ENCODE assay signal across 25 cellular contexts in the genomic region with DNA sequence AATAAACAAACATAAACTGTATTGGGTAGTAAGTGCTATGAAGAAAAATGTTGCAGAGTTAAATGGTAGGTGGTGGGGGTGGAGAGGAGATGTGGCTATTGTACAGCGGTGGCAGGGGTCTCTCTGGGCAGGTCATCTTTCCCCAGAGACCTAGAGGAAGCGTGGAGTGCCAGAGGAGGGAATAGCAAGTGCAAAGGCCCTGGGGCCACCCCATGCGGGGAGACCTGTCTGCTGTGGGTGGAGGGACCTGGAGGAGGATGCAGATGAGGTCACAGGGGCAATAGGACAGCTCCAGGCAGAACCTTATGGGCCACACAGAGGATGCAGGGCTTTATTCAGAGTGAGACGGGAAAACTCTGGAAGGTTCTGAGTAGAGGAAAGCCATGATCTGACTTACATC. TPM values are rescaled to one million over a fixed set of nuclear protein-coding genes. Genes with fewer than 3 reads are reported as not detected.
A peak's percentile ranks its signal among the peaks of the same experiment; 100 is the strongest.
DNase-seq lines count a peak whose midpoint lies in the region; ATAC-seq, FAIRE-seq and TF ChIP-seq lines count a peak whose summit lies in the region.
"Had no signal": no experiment of that assay in that cellular context is flagged by ENCODE, and none has a peak within 500 bp of the region (broad histone marks: within the 10 kb centered on the region; RNA-seq: fewer than 3 reads in every experiment).

No MANE protein-coding gene starts in this region.

- POLR2A ChIA-PET in activated CD4-positive, alpha-beta memory T cell treated with anti-CD3 and anti-CD28 coated beads, Interleukin-2, amount 10 ng/mL, durations not matched to agents 7 days and 5 days (lab: Charles Lee): interaction anchor here (1.3 kb wide), 1 partner anchor 10 kb away, joined by 3 read pairs; no protein-coding TSS in a partner anchor

- H3K4me3 Mint-ChIP-seq in H9: peak overlapping the region in 1 of 2 experiments; percentile 6; a peak in 1 of 5 replicates
- H3K4me3 Mint-ChIP-seq in osteocyte (ENCODE audit: unreplicated experiment): no peak overlapping the region
- H3K4me3 Mint-ChIP-seq in activated CD4-positive, alpha-beta memory T cell treated with anti-CD3 and anti-CD28 coated beads, Interleukin-2, amount 10 ng/mL, durations not matched to agents 7 days and 5 days: no peak overlapping the region
- H3K4me3 Mint-ChIP-seq: activated T-cell treated with anti-CD3 and anti-CD28 coated beads, Interleukin-2, amount 50 U/mL, for 72 hours; CD4-positive, alpha-beta T cell had no signal

- peak overlapping the region; percentile 49 to 93 (median 92) for H3K27ac Mint-ChIP-seq in H9
- H3K27ac Mint-ChIP-seq in osteocyte (ENCODE audit: unreplicated experiment): peak overlapping the region; percentile 80
- no peak overlapping the region for H3K27ac Mint-ChIP-seq in activated CD4-positive, alpha-beta memory T cell treated with anti-CD3 and anti-CD28 coated beads, Interleukin-2, amount 10 ng/mL, durations not matched to agents 7 days and 5 days
- H3K27ac Mint-ChIP-seq: activated T-cell treated with anti-CD3 and anti-CD28 coated beads, Interleukin-2, amount 50 U/mL, for 72 hours; CD4-positive, alpha-beta T cell had no signal

- no CpG with 5 or more reads among the region's 4 CpGs for WGBS in H9 (ENCODE audit: extremely low coverage, insufficient read length, low lambda C conversion rate)
- WGBS in esophagus muscularis mucosa: 95% methylated on average over 4 of the region's 4 CpGs
- WGBS in body of pancreas, 2 donors: 94 to 95% methylated on average over 4 of the region's 4 CpGs

- no peak for FAIRE-seq in D721Med (lab: Jason Lieb, UNC)
- FAIRE-seq: kidney had no signal

- ATAC-seq in HG03457 (IDR thresholded peaks at IDR 0.05; ENCODE audit: unreplicated experiment): no peak
- ATAC-seq in body of pancreas: no peak
- ATAC-seq: activated naive CD4-positive, alpha-beta T cell treated with anti-CD3 and anti-CD28 coated beads, Interleukin-2, amount 50 U/mL, for 72 hours; activated T-cell treated with anti-CD3 and anti-CD28 coated beads, Interleukin-2, amount 50 U/mL, for 72 hours had no signal

- no peaks in the 10 kb centered on the region for H3K79me1 ChIP-seq in H9 (ENCODE audit: insufficient read depth, low read depth, low read length, poor library complexity, severe bottlenecking)

- no peak overlapping the region for H2BK12ac ChIP-seq in H9 (ENCODE audit: insufficient read length, low read depth, low read length)

- intact Hi-C loops in esophagus muscularis mucosa (cut with DNase I) (no loop called here), body of pancreas (cut with DNase I) (no loop called here)

- H4K5ac ChIP-seq in H9 (ENCODE audit: insufficient read length, low read depth, low read length): no peak overlapping the region

- CTCF ChIA-PET in activated CD4-positive, alpha-beta memory T cell treated with anti-CD3 and anti-CD28 coated beads, Interleukin-2, amount 10 ng/mL, durations not matched to agents 7 days and 5 days (lab: Charles Lee): no interaction called here

- peaks cover 3% of the 10 kb centered on the region; the same call in 1 of the 2 replicates for H3K79me2 ChIP-seq in H9 (ENCODE audit: insufficient read depth, low read length)

- DNase-seq in H9 (no peak), WERI-Rb-1 (no peak), esophagus muscularis mucosa (ENCODE audit: extremely low spot score) (no peak), osteocyte (ENCODE audit: extremely low spot score, unreplicated experiment) (no peak), body of pancreas (no peak), D721Med (ENCODE audit: insufficient read length, low spot score) (no peak)
- DNase-seq in activated CD4-positive, alpha-beta memory T cell treated with anti-CD3 and anti-CD28 coated beads, Interleukin-2, amount 10 ng/mL, durations not matched to agents 7 days and 5 days: no peak
- DNase-seq: activated CD4-positive, CD25-positive, alpha-beta regulatory T cell treated with anti-CD3 and anti-CD28 coated beads, Interleukin-2, amount 50 U/mL, for 72 hours; activated T-cell treated with anti-CD3 and anti-CD28 coated beads, Interleukin-2, amount 50 U/mL, for 72 hours; brain microvascular endothelial cell; CD4-positive, alpha-beta T cell; GOT3; kidney; naive B cell; NCI-H1417 treated with DMSO at 0.1 percent for 48 hours; NCI-H2107; Peyer's patch; stimulated activated CD4-positive, alpha-beta T cell treated with anti-CD3 and anti-CD28 coated beads, Interleukin-2, amount 100 ng/mL, for 24 hours; stimulated activated naive CD4-positive, alpha-beta T cell; T1000; tibial artery had no signal

- H3K14ac ChIP-seq in H9 (ENCODE audit: insufficient read depth, low read length): no peak overlapping the region

- no peak overlapping the region for H4K91ac ChIP-seq in H9 (ENCODE audit: insufficient read length, low read depth, low read length)

- H3K9me3 Mint-ChIP-seq in H9 (no peaks in the 10 kb centered on the region), osteocyte (ENCODE audit: unreplicated experiment) (no peaks in the 10 kb centered on the region)
- H3K9me3 Mint-ChIP-seq in activated CD4-positive, alpha-beta memory T cell treated with anti-CD3 and anti-CD28 coated beads, Interleukin-2, amount 10 ng/mL, durations not matched to agents 7 days and 5 days: no peaks in the 10 kb centered on the region
- H3K9me3 Mint-ChIP-seq: activated naive CD4-positive, alpha-beta T cell treated with anti-CD3 and anti-CD28 coated beads, Interleukin-2, amount 50 U/mL, for 72 hours; activated T-cell treated with anti-CD3 and anti-CD28 coated beads, Interleukin-2, amount 50 U/mL, for 72 hours; CD4-positive, alpha-beta T cell had no signal

- H3K18ac ChIP-seq in H9 (ENCODE audit: insufficient read length, low read depth, low read length): no peak overlapping the region

- peaks cover 5 to 23% (median 7%) of the 10 kb centered on the region in 3 experiments; a peak in 6 of 7 replicates for H3K36me3 Mint-ChIP-seq in H9 (ENCODE audit: insufficient read depth in 1 of 3, low read depth in 3 of 3)
- H3K36me3 Mint-ChIP-seq in osteocyte (ENCODE audit: unreplicated experiment): peaks cover 3% of the 10 kb centered on the region
- no peaks in the 10 kb centered on the region for H3K36me3 Mint-ChIP-seq in activated CD4-positive, alpha-beta memory T cell treated with anti-CD3 and anti-CD28 coated beads, Interleukin-2, amount 10 ng/mL, durations not matched to agents 7 days and 5 days (ENCODE audit: low read depth)
- H3K36me3 Mint-ChIP-seq: activated naive CD4-positive, alpha-beta T cell treated with anti-CD3 and anti-CD28 coated beads, Interleukin-2, amount 50 U/mL, for 72 hours; naive B cell had no signal

- TF ChIP-seq POLR2A in esophagus muscularis mucosa (IDR thresholded peaks at IDR 0.05; ENCODE audit: low read depth) (no peak), body of pancreas (IDR thresholded peaks at IDR 0.05) (no peak)

- H3K4me3 ChIP-seq in WERI-Rb-1 (ENCODE audit: low read depth, low read length) (no peak overlapping the region), esophagus muscularis mucosa (no peak overlapping the region), body of pancreas (no peak overlapping the region)
- H3K4me3 ChIP-seq: lung, Peyer's patch, tibial artery had no signal

- H3K4me2 ChIP-seq in H9 (ENCODE audit: insufficient read depth, insufficient read length, low read length): no peak overlapping the region

- H2AFZ ChIP-seq in H9 (ENCODE audit: low read length): no peak overlapping the region

- H4K20me1 ChIP-seq in H9 (ENCODE audit: control insufficient read depth, insufficient read depth, insufficient read length): no peaks in the 10 kb centered on the region

- no peak overlapping the region for H3K9ac ChIP-seq in H9 (ENCODE audit: extremely low read depth, insufficient read length, low read length)

- no peak overlapping the region for H2AK5ac ChIP-seq in H9 (ENCODE audit: insufficient read length, low read length)

- no peaks in the 10 kb centered on the region for H3K23me2 ChIP-seq in H9 (ENCODE audit: insufficient read length, low read depth, low read length, poor library complexity, severe bottlenecking)

- H4K8ac ChIP-seq in H9 (replicated peaks; ENCODE audit: insufficient read length, low read depth, low read length): no peak overlapping the region

- no peak overlapping the region for H2BK15ac ChIP-seq in H9 (ENCODE audit: low read depth, low read length)

- no peak overlapping the region for H3K56ac ChIP-seq in H9 (ENCODE audit: insufficient read length, low read depth, low read length)

- no peaks in the 10 kb centered on the region for H3K27me3 Mint-ChIP-seq in H9 (ENCODE audit: low read depth)
- H3K27me3 Mint-ChIP-seq in osteocyte (ENCODE audit: unreplicated experiment): no peaks in the 10 kb centered on the region
- no peaks in the 10 kb centered on the region for H3K27me3 Mint-ChIP-seq in activated CD4-positive, alpha-beta memory T cell treated with anti-CD3 and anti-CD28 coated beads, Interleukin-2, amount 10 ng/mL, durations not matched to agents 7 days and 5 days
- H3K27me3 Mint-ChIP-seq: CD4-positive, alpha-beta T cell; naive B cell had no signal

- H2BK20ac ChIP-seq in H9 (ENCODE audit: low read depth, low read length, poor library complexity, severe bottlenecking): no peak overlapping the region

- H3K4ac ChIP-seq in H9 (ENCODE audit: low read depth, low read length): no peak overlapping the region

- peaks cover 68 to 77% of the 10 kb centered on the region in 2 experiments for H3K4me1 Mint-ChIP-seq in H9
- H3K4me1 Mint-ChIP-seq in osteocyte (ENCODE audit: unreplicated experiment): peaks cover 43% of the 10 kb centered on the region
- H3K4me1 Mint-ChIP-seq in activated CD4-positive, alpha-beta memory T cell treated with anti-CD3 and anti-CD28 coated beads, Interleukin-2, amount 10 ng/mL, durations not matched to agents 7 days and 5 days: peaks cover 9% of the 10 kb centered on the region

- no peak overlapping the region for H3K27ac ChIP-seq in H9 (ENCODE audit: insufficient read length, low read depth, low read length)
- H3K27ac ChIP-seq in WERI-Rb-1: peak overlapping the region; percentile 60
- peak overlapping the region in 3 of 4 donors; percentile 79 to 90 (median 86) for H3K27ac ChIP-seq in esophagus muscularis mucosa (replicated peaks in 1 of 4)
- no peak overlapping the region for H3K27ac ChIP-seq in body of pancreas
- H3K27ac ChIP-seq: brain microvascular endothelial cell, coronary artery, Peyer's patch, tibial artery had no signal

- H3K36me3 ChIP-seq in WERI-Rb-1 (peaks cover 11% of the 10 kb centered on the region), esophagus muscularis mucosa (no peaks in the 10 kb centered on the region), body of pancreas (replicated peaks in 1 of 2; ENCODE audit: insufficient read depth in 1 of 2, low read depth in 2 of 2) (no peaks in the 10 kb centered on the region)
- H3K36me3 ChIP-seq: brain microvascular endothelial cell, Peyer's patch, tibial artery had no signal

- no peak overlapping the region for H2BK5ac ChIP-seq in H9 (ENCODE audit: insufficient read length, low read length)

- no peak overlapping the region for H2BK120ac ChIP-seq in H9 (ENCODE audit: low read depth, low read length, poor library complexity, severe bottlenecking)

- H3K27me3 ChIP-seq in H9 (ENCODE audit: insufficient read depth, low read length): no peaks in the 10 kb centered on the region
- H3K27me3 ChIP-seq in WERI-Rb-1 (ENCODE audit: insufficient read depth, low read depth, severe bottlenecking): no peaks in the 10 kb centered on the region
- no peaks in the 10 kb centered on the region for H3K27me3 ChIP-seq in esophagus muscularis mucosa
- H3K27me3 ChIP-seq in body of pancreas: no peaks in the 10 kb centered on the region
- H3K27me3 ChIP-seq: brain microvascular endothelial cell, Peyer's patch, tibial artery had no signal

- H3K23ac ChIP-seq in H9 (ENCODE audit: insufficient read length, low read depth, low read length): no peak overlapping the region

- no peak overlapping the region for H3T11ph ChIP-seq in H9 (ENCODE audit: low read length)

- H3K4me1 ChIP-seq in H9 (ENCODE audit: insufficient read depth, low read length): peaks cover 20% of the 10 kb centered on the region; the same call in 1 of the 2 replicates
- peaks cover 27 to 88% (median 72%) of the 10 kb centered on the region in 4 donors for H3K4me1 ChIP-seq in esophagus muscularis mucosa
- H3K4me1 ChIP-seq in body of pancreas: peaks cover 17% of the 10 kb centered on the region

- H3K9me3 ChIP-seq in H9 (ENCODE audit: control insufficient read depth, low read depth, low read length): no peaks in the 10 kb centered on the region
- no peaks in the 10 kb centered on the region for H3K9me3 ChIP-seq in WERI-Rb-1 (ENCODE audit: severe bottlenecking)
- H3K9me3 ChIP-seq in esophagus muscularis mucosa: no peaks in the 10 kb centered on the region
- no peaks in the 10 kb centered on the region for H3K9me3 ChIP-seq in body of pancreas
- H3K9me3 ChIP-seq: Peyer's patch, tibial artery had no signal

- TF ChIP-seq CTCF in H9 (conservative IDR thresholded peaks at IDR 0.05): no peak
- no peak for TF ChIP-seq CTCF in WERI-Rb-1 (IDR thresholded peaks at IDR 0.05; ENCODE audit: low read depth, low read length)
- TF ChIP-seq CTCF in esophagus muscularis mucosa (IDR thresholded peaks at IDR 0.05): no peak
- TF ChIP-seq CTCF in osteocyte (IDR thresholded peaks at IDR 0.05): no peak
- no peak for TF ChIP-seq CTCF in body of pancreas (IDR thresholded peaks at IDR 0.05)
- TF ChIP-seq CTCF in D721Med (IDR thresholded peaks at IDR 0.05; ENCODE audit: insufficient read depth, missing control alignments): no peak

- no peak for TF ChIP-seq EP300 in esophagus muscularis mucosa (IDR thresholded peaks at IDR 0.05)

RNA-seq across cellular contexts. Expression of gene DLG5, which starts 47.5 kb away (rescaled TPM):
- total RNA-seq in H9 (2021) (67.2 and 67.4 TPM in 2 replicates), esophagus muscularis mucosa (100 to 1,000 TPM in 1 of 4 donors, 10 to 100 TPM in 3; 55.7 to 120 (median 76.6) TPM), osteocyte (69.8 and 72.4 TPM in 2 replicates), body of pancreas (10 to 100 TPM; 22.6 to 35.6 TPM)
- 1 to 10 TPM; 9.6 to 9.9 TPM for total RNA-seq in activated CD4-positive, alpha-beta memory T cell treated with anti-CD3 and anti-CD28 coated beads, Interleukin-2, amount 10 ng/mL, durations not matched to agents 7 days and 5 days

Comparison
In these comparisons a context has a peak if more than half of its experiments do, and no peak if none do; other contexts are left out.
1. H3K27ac ChIP-seq: peak in WERI-Rb-1 (single experiment) and esophagus muscularis mucosa (3 of 4); none in H9 (single experiment) and body of pancreas (0 of 4).